8 cellular contexts compared by ENCODE assay signal in the genomic region with DNA sequence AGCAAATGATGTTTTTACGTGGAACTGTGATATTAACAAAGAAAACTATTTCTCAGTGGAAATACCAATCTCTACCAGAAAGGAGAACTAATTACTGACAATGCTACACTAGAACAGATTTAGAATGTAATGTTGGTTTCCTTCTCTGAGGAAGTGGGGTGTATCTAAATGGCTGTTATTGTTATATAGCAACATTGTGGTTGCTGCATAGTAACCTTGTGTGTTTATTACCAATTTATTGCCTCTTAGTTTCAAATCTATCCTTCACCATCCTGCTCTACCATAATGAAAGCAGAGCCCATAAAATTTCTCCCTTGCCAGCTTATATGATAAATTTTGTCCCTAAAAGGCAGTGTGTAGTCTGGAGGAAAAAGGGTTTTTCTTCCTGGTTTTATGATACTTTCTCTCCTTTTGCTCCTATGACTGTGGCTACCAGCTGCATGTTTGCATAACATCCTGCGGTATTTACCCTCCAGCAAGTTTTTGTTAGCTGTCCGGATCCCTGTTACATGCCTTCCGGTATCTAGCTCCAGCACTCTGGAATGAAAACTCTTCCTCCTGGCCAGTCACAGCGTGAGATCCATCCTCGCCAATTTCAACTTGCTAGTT. TPM values are rescaled to one million over a fixed set of nuclear protein-coding genes. Genes with fewer than 3 reads are reported as not detected.
DNase-seq lines count a peak whose midpoint lies in the region; ATAC-seq, FAIRE-seq and TF ChIP-seq lines count a peak whose summit lies in the region.

No MANE protein-coding gene starts in this region.

- TF ChIP-seq POLR2A in A549 (IDR thresholded peaks at IDR 0.05; ENCODE audit: low read length): no peak

- 16% methylated on average over 6 of the region's 6 CpGs for WGBS in A549 (ENCODE audit: missing lambda C conversion rate)

- no peaks in the 10 kb centered on the region for H3K9me3 ChIP-seq in A549
- no peaks in the 10 kb centered on the region for H3K9me3 ChIP-seq in osteoblast (ENCODE audit: low read depth, low read length)

- CTCF ChIA-PET in A549 (lab: Yijun Ruan, JAX): interaction anchor here (0.8 kb wide), 1 partner anchor 10 kb away, joined by 3 read pairs; no protein-coding TSS in a partner anchor

- DNase-seq in A549 (ENCODE audit: low read depth in 1 of 2, low spot score in 1 of 2): peak; percentile 38 to 91
- peak; percentile 56 for DNase-seq in NOMO-1 treated with dmso at 0.1 percent for 144 hours (lab: John Stamatoyannopoulos, UW; ENCODE audit: unreplicated experiment)
- DNase-seq in epithelial cell of esophagus (ENCODE audit: low read depth): peak; percentile 92
- peak; percentile 78 for DNase-seq in osteoblast (ENCODE audit: insufficient read length, low spot score, missing footprints)
- DNase-seq in GM19238 (ENCODE audit: insufficient read length, low spot score): no peak
- no peak for DNase-seq in NCI-H2227 treated with DMSO at 0.1 percent for 48 hours (lab: John Stamatoyannopoulos, UW)

- no peaks in the 10 kb centered on the region for H3K27me3 ChIP-seq in osteoblast (ENCODE audit: insufficient read depth, low read length)

- TF ChIP-seq RAD21 in A549 (conservative IDR thresholded peaks at IDR 0.05 in 1 of 2, IDR thresholded peaks at IDR 0.05 in 1 of 2): no peak; a peak in 1 of 5 replicates

- no peaks in the 10 kb centered on the region for H3K79me2 ChIP-seq in osteoblast (ENCODE audit: insufficient read depth, low read length)

- no peaks in the 10 kb centered on the region for H4K20me1 ChIP-seq in osteoblast (ENCODE audit: insufficient read depth, low read length)

- FAIRE-seq in A549 (lab: Jason Lieb, UNC): peak; percentile 78

- POLR2A ChIA-PET in A549 (lab: Yijun Ruan, JAX): no interaction called here

- no peak for TF ChIP-seq CTCF in A549 (IDR thresholded peaks at IDR 0.05)
- no peak for TF ChIP-seq CTCF in epithelial cell of esophagus (IDR thresholded peaks at IDR 0.05; ENCODE audit: insufficient read depth, low read depth, low read length, missing control alignments)
- TF ChIP-seq CTCF in osteoblast (IDR thresholded peaks at IDR 0.05; ENCODE audit: extremely low read depth, low read depth, low read length): no peak

- peak overlapping the region; percentile 71 to 73 for H3K27ac ChIP-seq in A549
- peak overlapping the region; percentile 66 for H3K27ac ChIP-seq in osteoblast (ENCODE audit: low read depth, low read length)

- H2AFZ ChIP-seq in osteoblast (ENCODE audit: low read length): peak overlapping the region; percentile 76

- H3K36me3 ChIP-seq in osteoblast (ENCODE audit: insufficient read depth, low read length): no peaks in the 10 kb centered on the region

- H3K4me2 ChIP-seq in A549 (peak overlapping the region; percentile 61), osteoblast (ENCODE audit: insufficient read depth, low read length) (peak overlapping the region; percentile 70)

- H3K4me1 ChIP-seq in A549 (peaks cover 27% of the 10 kb centered on the region), osteoblast (ENCODE audit: insufficient read depth, low read length) (peaks cover 13% of the 10 kb centered on the region)

- ATAC-seq in A549 (peak; percentile 96 to 97), GM18861 (IDR thresholded peaks at IDR 0.05; ENCODE audit: unreplicated experiment) (peak; percentile 86), HG03095 (IDR thresholded peaks at IDR 0.05; ENCODE audit: unreplicated experiment) (peak; percentile 84)

- H3K4me3 ChIP-seq in A549 (peak overlapping the region; percentile 36), epithelial cell of esophagus (ENCODE audit: low read length) (no peak overlapping the region), osteoblast (ENCODE audit: insufficient read depth, low read length) (peak overlapping the region; percentile 33)

- no peak for TF ChIP-seq EP300 in A549 (IDR thresholded peaks at IDR 0.05)

TF ChIP-seq in A549, 52 proteins besides CTCF, POLR2A, EP300 and RAD21 (continues in another document):
- TF ChIP-seq EHF (CRISPR knock-in tag; IDR thresholded peaks at IDR 0.05) (no peak), HDAC2 (IDR thresholded peaks at IDR 0.05) (no peak), FOSB (CRISPR knock-in tag; IDR thresholded peaks at IDR 0.05) (no peak), KDM1A (IDR thresholded peaks at IDR 0.05; ENCODE audit: low read depth) (no peak), NPAS2 (CRISPR knock-in tag; IDR thresholded peaks at IDR 0.05; ENCODE audit: borderline replicate concordance) (no peak), POLR2AphosphoS2 (conservative IDR thresholded peaks at IDR 0.05; ENCODE audit: low read length) (no peak), NFE2L2 (conservative IDR thresholded peaks at IDR 0.05; ENCODE audit: low read length) (no peak), CBX8 (IDR thresholded peaks at IDR 0.05) (no peak), ZC3H11A (IDR thresholded peaks at IDR 0.05) (no peak), JUNB (IDR thresholded peaks at IDR 0.05) (no peak), EHMT2 (IDR thresholded peaks at IDR 0.05; ENCODE audit: low read depth) (no peak)
- TF ChIP-seq, protein P1, sequence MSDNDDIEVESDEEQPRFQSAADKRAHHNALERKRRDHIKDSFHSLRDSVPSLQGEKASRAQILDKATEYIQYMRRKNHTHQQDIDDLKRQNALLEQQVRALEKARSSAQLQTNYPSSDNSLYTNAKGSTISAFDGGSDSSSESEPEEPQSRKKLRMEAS (IDR thresholded peaks at IDR 0.05): no peak
- TF ChIP-seq, protein P2, sequence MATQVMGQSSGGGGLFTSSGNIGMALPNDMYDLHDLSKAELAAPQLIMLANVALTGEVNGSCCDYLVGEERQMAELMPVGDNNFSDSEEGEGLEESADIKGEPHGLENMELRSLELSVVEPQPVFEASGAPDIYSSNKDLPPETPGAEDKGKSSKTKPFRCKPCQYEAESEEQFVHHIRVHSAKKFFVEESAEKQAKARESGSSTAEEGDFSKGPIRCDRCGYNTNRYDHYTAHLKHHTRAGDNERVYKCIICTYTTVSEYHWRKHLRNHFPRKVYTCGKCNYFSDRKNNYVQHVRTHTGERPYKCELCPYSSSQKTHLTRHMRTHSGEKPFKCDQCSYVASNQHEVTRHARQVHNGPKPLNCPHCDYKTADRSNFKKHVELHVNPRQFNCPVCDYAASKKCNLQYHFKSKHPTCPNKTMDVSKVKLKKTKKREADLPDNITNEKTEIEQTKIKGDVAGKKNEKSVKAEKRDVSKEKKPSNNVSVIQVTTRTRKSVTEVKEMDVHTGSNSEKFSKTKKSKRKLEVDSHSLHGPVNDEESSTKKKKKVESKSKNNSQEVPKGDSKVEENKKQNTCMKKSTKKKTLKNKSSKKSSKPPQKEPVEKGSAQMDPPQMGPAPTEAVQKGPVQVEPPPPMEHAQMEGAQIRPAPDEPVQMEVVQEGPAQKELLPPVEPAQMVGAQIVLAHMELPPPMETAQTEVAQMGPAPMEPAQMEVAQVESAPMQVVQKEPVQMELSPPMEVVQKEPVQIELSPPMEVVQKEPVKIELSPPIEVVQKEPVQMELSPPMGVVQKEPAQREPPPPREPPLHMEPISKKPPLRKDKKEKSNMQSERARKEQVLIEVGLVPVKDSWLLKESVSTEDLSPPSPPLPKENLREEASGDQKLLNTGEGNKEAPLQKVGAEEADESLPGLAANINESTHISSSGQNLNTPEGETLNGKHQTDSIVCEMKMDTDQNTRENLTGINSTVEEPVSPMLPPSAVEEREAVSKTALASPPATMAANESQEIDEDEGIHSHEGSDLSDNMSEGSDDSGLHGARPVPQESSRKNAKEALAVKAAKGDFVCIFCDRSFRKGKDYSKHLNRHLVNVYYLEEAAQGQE (IDR thresholded peaks at IDR 0.05): no peak

RNA-seq across cellular contexts. Expression of a gene that starts 5.7 kb away (rescaled TPM):
- not detected in 2 replicates for polyA plus RNA-seq in A549 (2011; rRNA removed)
- not detected in 2 replicates for polyA plus RNA-seq in A549 (2012; cell fraction: cytosol; rRNA removed)
- polyA plus RNA-seq in A549 (2012; cell fraction: nucleus; rRNA removed): not detected in 2 replicates
- not detected in 3 replicates for polyA plus RNA-seq in A549 (2017; fragmentation: RNase III; extraction: RNeasy Plus Mini Kit Qiagen cat#74134 plus additional on column Dnase treatment)
- not detected in 2 replicates for polyA minus RNA-seq in A549 (2011; rRNA and poly(A)+ RNA removed)
- under 0.01 TPM in 1 of 2 replicates, not detected in the other for total RNA-seq in osteoblast

RNA-seq across cellular contexts. Expression of a gene that starts 14.1 kb away (rescaled TPM):
- polyA plus RNA-seq in A549 (2011; rRNA removed) (not detected in 2 replicates), A549 (2017; fragmentation: RNase III; extraction: RNeasy Plus Mini Kit Qiagen cat#74134 plus additional on column Dnase treatment) (not detected in 3 replicates)
- polyA plus RNA-seq in A549 (2012; cell fraction: cytosol; rRNA removed): not detected in 2 replicates
- not detected in 2 replicates for polyA plus RNA-seq in A549 (2012; cell fraction: nucleus; rRNA removed)
- not detected in 2 replicates for polyA minus RNA-seq in A549 (2011; rRNA and poly(A)+ RNA removed)
- total RNA-seq in osteoblast: not detected in 2 replicates

RNA-seq across cellular contexts. Expression of a gene that starts 24.9 kb away (rescaled TPM):
- polyA plus RNA-seq in A549 (2011; rRNA removed) (0.10 TPM in 1 of 2 replicates, not detected in the other), A549 (2017; fragmentation: RNase III; extraction: RNeasy Plus Mini Kit Qiagen cat#74134 plus additional on column Dnase treatment) (not detected in 3 replicates)
- not detected in 2 replicates for polyA plus RNA-seq in A549 (2012; cell fraction: cytosol; rRNA removed)
- not detected in 2 replicates for polyA plus RNA-seq in A549 (2012; cell fraction: nucleus; rRNA removed)
- polyA minus RNA-seq in A549 (2011; rRNA and poly(A)+ RNA removed): not detected in 2 replicates
- 0.72 TPM in 1 of 2 replicates, not detected in the other for total RNA-seq in osteoblast

RNA-seq across cellular contexts. Expression of a gene that starts 40.3 kb away (rescaled TPM):
- polyA plus RNA-seq in A549 (2011; rRNA removed): 0.52 and 0.83 TPM in 2 replicates
- 0.06 TPM in 1 of 2 replicates, not detected in the other for polyA plus RNA-seq in A549 (2012; cell fraction: cytosol; rRNA removed)
- polyA plus RNA-seq in A549 (2012; cell fraction: nucleus; rRNA removed): 0.07 TPM in 1 of 2 replicates, not detected in the other
- polyA plus RNA-seq in A549 (2017; fragmentation: RNase III; extraction: RNeasy Plus Mini Kit Qiagen cat#74134 plus additional on column Dnase treatment): 0.25 to 0.42 TPM in 2 of 3 replicates, not detected in the other
- polyA minus RNA-seq in A549 (2011; rRNA and poly(A)+ RNA removed): not detected in 2 replicates
- 0.36 and 0.88 TPM in 2 replicates for total RNA-seq in osteoblast

RNA-seq across cellular contexts. Expression of a gene that starts 57.7 kb away (rescaled TPM):
- polyA plus RNA-seq in A549 (2011; rRNA removed) (not detected in 2 replicates), A549 (2017; fragmentation: RNase III; extraction: RNeasy Plus Mini Kit Qiagen cat#74134 plus additional on column Dnase treatment) (not detected in 3 replicates)
- not detected in 2 replicates for polyA plus RNA-seq in A549 (2012; cell fraction: cytosol; rRNA removed)
- polyA plus RNA-seq in A549 (2012; cell fraction: nucleus; rRNA removed): not detected in 2 replicates
- polyA minus RNA-seq in A549 (2011; rRNA and poly(A)+ RNA removed): not detected in 2 replicates
- not detected in 2 replicates for total RNA-seq in osteoblast

Comparison
In these comparisons a context has a peak if more than half of its experiments do, and no peak if none do; other contexts are left out.
1. DNase-seq: peak in A549 (2 of 2), NOMO-1 treated with dmso at 0.1 percent for 144 hours (single experiment), epithelial cell of esophagus (single experiment) and osteoblast (single experiment); none in GM19238 (single experiment) and NCI-H2227 treated with DMSO at 0.1 percent for 48 hours (single experiment).
2. Peak in every context shown above with its lines, with median percentiles within 50 percentile points of each other: ATAC-seq.